32 cellular contexts compared by ENCODE assay signal in genomic region chrX:22234380-22234779, GRCh38. TPM values are rescaled to one million over a fixed set of nuclear protein-coding genes. Genes with fewer than 3 reads are reported as not detected.
"Had no signal": no experiment of that assay in that cellular context is flagged by ENCODE, and none has a peak within 500 bp of the region (broad histone marks: within the 10 kb centered on the region; RNA-seq: fewer than 3 reads in every experiment).

No MANE protein-coding gene starts in this region.

- ATAC-seq: activated CD8-positive, alpha-beta T cell treated with anti-CD3 and anti-CD28 coated beads, Interleukin-2, amount 10 ng/mL, durations not matched to agents 7 days and 5 days; activated naive CD8-positive, alpha-beta T cell treated with anti-CD3 and anti-CD28 coated beads, Interleukin-2, amount 50 U/mL, for 24 hours; Panc1 had no signal

- H3K4me1 Mint-ChIP-seq: activated CD4-positive, alpha-beta T cell treated with anti-CD3 and anti-CD28 coated beads, Interleukin-2, amount 10 ng/mL, durations not matched to agents 7 days and 5 days; activated naive CD4-positive, alpha-beta T cell treated with anti-CD3 and anti-CD28 coated beads, Interleukin-2, amount 10 ng/mL, durations not matched to agents 7 days and 5 days; activated naive CD8-positive, alpha-beta T cell treated with anti-CD3 and anti-CD28 coated beads, Interleukin-2, amount 50 U/mL, for 24 hours; brain had no signal

- H3K4me3 Mint-ChIP-seq: activated CD4-positive, alpha-beta T cell treated with anti-CD3 and anti-CD28 coated beads, Interleukin-2, amount 10 ng/mL, durations not matched to agents 7 days and 5 days; activated CD8-positive, alpha-beta T cell treated with anti-CD3 and anti-CD28 coated beads, Interleukin-2, amount 10 ng/mL, durations not matched to agents 7 days and 5 days; activated naive CD4-positive, alpha-beta T cell treated with anti-CD3 and anti-CD28 coated beads, Interleukin-2, amount 10 ng/mL, durations not matched to agents 7 days and 5 days; activated naive CD8-positive, alpha-beta T cell; activated naive CD8-positive, alpha-beta T cell treated with anti-CD3 and anti-CD28 coated beads, Interleukin-2, amount 50 U/mL, for 24 hours; brain; T-helper 1 cell treated with Interleukin-12 subunit alpha and Interleukin-12 subunit beta and Interleukin-4 antibody, amounts not matched to agents 30 μg/mL and 1 μg/mL, for 36 hours; T-helper 2 cell treated with Interferon-gamma antibody and Interleukin-4, amounts not matched to agents 5 μg/mL and 100 μg/mL, for 36 hours had no signal

- DNase-seq: activated CD4-positive, alpha-beta T cell treated with anti-CD3 and anti-CD28 coated beads, Interleukin-2, amount 10 ng/mL, durations not matched to agents 7 days and 5 days; activated CD4-positive, alpha-beta T cell treated with anti-CD3 and anti-CD28 coated beads, Interleukin-2, amount 50 U/mL, for 48 hours; activated CD4-positive, CD25-positive, alpha-beta regulatory T cell; activated CD8-positive, alpha-beta T cell treated with anti-CD3 and anti-CD28 coated beads, Interleukin-2, amount 10 ng/mL, durations not matched to agents 7 days and 5 days; activated effector memory CD4-positive, alpha-beta T cell treated with Interleukin-2 at 50 U/mL for 16 hours; activated naive CD4-positive, alpha-beta T cell treated with anti-CD3 and anti-CD28 coated beads, Interleukin-2, amount 10 ng/mL, durations not matched to agents 7 days and 5 days; activated naive CD8-positive, alpha-beta T cell treated with anti-CD3 and anti-CD28 coated beads, Interleukin-2, amount 50 U/mL, for 24 hours; activated T-cell treated with anti-CD3 and anti-CD28 coated beads for 4 hours; activated T-cell treated with anti-CD3 and anti-CD28 coated beads, Interleukin-2, amount 50 U/mL, for 48 hours; anterior cingulate cortex; caudate nucleus; cerebellar nuclear complex; NCI-H1092 treated with DMSO at 0.1 percent for 48 hours; NCI-H1417; NCI-H146; NCI-H187 treated with DMSO at 0.1 percent for 48 hours; NCI-H2081; NCI-H2171 treated with DMSO at 0.1 percent for 48 hours; NCI-H2227 treated with DMSO at 0.1 percent for 48 hours; NCI-H446; NCI-H510A treated with DMSO at 0.1 percent for 48 hours; NCI-H526 treated with DMSO at 0.1 percent for 48 hours; SHP77 had no signal

- H3K36me3 Mint-ChIP-seq: activated naive CD4-positive, alpha-beta T cell treated with anti-CD3 and anti-CD28 coated beads, Interleukin-2, amount 10 ng/mL, durations not matched to agents 7 days and 5 days; brain had no signal

- H3K27me3 Mint-ChIP-seq: activated CD4-positive, alpha-beta T cell treated with anti-CD3 and anti-CD28 coated beads, Interleukin-2, amount 10 ng/mL, durations not matched to agents 7 days and 5 days; activated naive CD4-positive, alpha-beta T cell treated with anti-CD3 and anti-CD28 coated beads, Interleukin-2, amount 10 ng/mL, durations not matched to agents 7 days and 5 days; activated naive CD8-positive, alpha-beta T cell treated with anti-CD3 and anti-CD28 coated beads, Interleukin-2, amount 50 U/mL, for 24 hours had no signal

- H3K9me3 Mint-ChIP-seq: activated CD4-positive, alpha-beta T cell treated with anti-CD3 and anti-CD28 coated beads, Interleukin-2, amount 10 ng/mL, durations not matched to agents 7 days and 5 days; activated naive CD8-positive, alpha-beta T cell treated with anti-CD3 and anti-CD28 coated beads, Interleukin-2, amount 50 U/mL, for 24 hours; T-helper 1 cell treated with Interleukin-12 subunit alpha and Interleukin-12 subunit beta and Interleukin-4 antibody, amounts not matched to agents 30 μg/mL and 1 μg/mL, for 36 hours; T-helper 2 cell treated with Interferon-gamma antibody and Interleukin-4, amounts not matched to agents 5 μg/mL and 100 μg/mL, for 36 hours had no signal

- H3K27ac Mint-ChIP-seq: activated CD4-positive, alpha-beta T cell treated with anti-CD3 and anti-CD28 coated beads, Interleukin-2, amount 10 ng/mL, durations not matched to agents 7 days and 5 days; activated CD8-positive, alpha-beta T cell treated with anti-CD3 and anti-CD28 coated beads, Interleukin-2, amount 10 ng/mL, durations not matched to agents 7 days and 5 days; activated naive CD4-positive, alpha-beta T cell treated with anti-CD3 and anti-CD28 coated beads, Interleukin-2, amount 10 ng/mL, durations not matched to agents 7 days and 5 days; activated naive CD8-positive, alpha-beta T cell; activated naive CD8-positive, alpha-beta T cell treated with anti-CD3 and anti-CD28 coated beads, Interleukin-2, amount 50 U/mL, for 24 hours; brain; T-helper 1 cell treated with Interleukin-12 subunit alpha and Interleukin-12 subunit beta and Interleukin-4 antibody, amounts not matched to agents 30 μg/mL and 1 μg/mL, for 36 hours; T-helper 2 cell treated with Interferon-gamma antibody and Interleukin-4, amounts not matched to agents 5 μg/mL and 100 μg/mL, for 36 hours had no signal

RNA-seq across cellular contexts. Expression of gene CBLL2, which starts 38.3 kb away (rescaled TPM):
- total RNA-seq: activated CD4-positive, alpha-beta T cell treated with anti-CD3 and anti-CD28 coated beads, Interleukin-2, amount 10 ng/mL, durations not matched to agents 7 days and 5 days; activated CD8-positive, alpha-beta T cell treated with anti-CD3 and anti-CD28 coated beads, Interleukin-2, amount 10 ng/mL, durations not matched to agents 7 days and 5 days; bronchial epithelial cell; LHCN-M2; RPMI7951; SJCRH30 had no signal
